Comparison of ENCODE assay signal across 29 cellular contexts in genomic region chr3:72690646-72691045, GRCh38.
DNase-seq lines count a peak whose midpoint lies in the region; ATAC-seq and TF ChIP-seq lines count a peak whose summit lies in the region.
"Had no signal": no experiment of that assay in that cellular context is flagged by ENCODE, and none has a peak within 500 bp of the region (broad histone marks: within the 10 kb centered on the region; RNA-seq: fewer than 3 reads in every experiment).

No MANE protein-coding gene starts in this region.

- peaks cover 1% of the 10 kb centered on the region for H3K9me3 Mint-ChIP-seq in glutamatergic neuron (ENCODE audit: unreplicated experiment)

- H3K9me3 ChIP-seq in HEK293 (ENCODE audit: control insufficient read depth, insufficient read depth, low read depth, low read length) (no peaks in the 10 kb centered on the region), WERI-Rb-1 (ENCODE audit: severe bottlenecking) (no peaks in the 10 kb centered on the region)
- H3K9me3 ChIP-seq: ascending aorta; BLaER1 treated with 17β-estradiol and CSF1 and Interleukin-3, amounts not matched to agents 10 nM and 100 nM; Caco-2; esophagus squamous epithelium; left lung; spleen had no signal

- H3K27me3 ChIP-seq in WERI-Rb-1 (ENCODE audit: insufficient read depth, low read depth, severe bottlenecking), result no peaks in the 10 kb centered on the region
- H3K27me3 ChIP-seq: ascending aorta; BLaER1 treated with 17β-estradiol and CSF1 and Interleukin-3, amounts not matched to agents 10 nM and 100 nM; esophagus squamous epithelium; left lung; spleen had no signal

- no peaks in the 10 kb centered on the region for H3K36me3 ChIP-seq in HEK293 (ENCODE audit: control insufficient read depth in 2 of 2, insufficient read depth in 1 of 2, low read length in 2 of 2)
- no peaks in the 10 kb centered on the region for H3K36me3 ChIP-seq in WERI-Rb-1
- H3K36me3 ChIP-seq: ascending aorta; BLaER1 treated with 17β-estradiol and CSF1 and Interleukin-3, amounts not matched to agents 10 nM and 100 nM; esophagus squamous epithelium; left lung; spleen had no signal

- H3K36me3 Mint-ChIP-seq in glutamatergic neuron (ENCODE audit: unreplicated experiment), result no peaks in the 10 kb centered on the region
- H3K36me3 Mint-ChIP-seq: activated naive CD8-positive, alpha-beta T cell; naive B cell had no signal

- H3K27ac ChIP-seq in HEK293 (ENCODE audit: extremely low read depth, low read depth, low read length) (no peak overlapping the region), WERI-Rb-1 (no peak overlapping the region)
- H3K27ac ChIP-seq: ascending aorta; BLaER1 treated with 17β-estradiol and CSF1 and Interleukin-3, amounts not matched to agents 10 nM and 100 nM; esophagus squamous epithelium; left lung; RWPE1; SK-N-MC; spleen had no signal

- peak overlapping the region; percentile 17 for H3K27ac Mint-ChIP-seq in glutamatergic neuron (ENCODE audit: unreplicated experiment)
- H3K27ac Mint-ChIP-seq: activated CD4-positive, alpha-beta T cell treated with anti-CD3 and anti-CD28 coated beads for 36 hours; activated naive CD8-positive, alpha-beta T cell; T-helper 17 cell had no signal

- no peak for ATAC-seq in GM21576 (IDR thresholded peaks at IDR 0.05; ENCODE audit: unreplicated experiment)
- ATAC-seq: activated CD4-positive, alpha-beta T cell treated with anti-CD3 and anti-CD28 coated beads for 36 hours; left lung; T-helper 17 cell had no signal

- CTCF ChIA-PET in HEK293 (lab: Yijun Ruan, JAX), result interaction anchor here (0.6 kb wide), 1 partner anchor 712 kb away, joined by 6 read pairs; no protein-coding TSS in a partner anchor

- H3K4me3 ChIP-seq in HEK293 (ENCODE audit: low read depth, low read length) (no peak overlapping the region), WERI-Rb-1 (ENCODE audit: low read depth, low read length) (no peak overlapping the region), skeletal muscle cell (ENCODE audit: low read depth, low read length) (no peak overlapping the region)
- H3K4me3 ChIP-seq: ascending aorta; BLaER1 treated with 17β-estradiol and CSF1 and Interleukin-3, amounts not matched to agents 10 nM and 100 nM; esophagus squamous epithelium; left lung; SK-N-MC; spleen had no signal

- peaks cover 9% of the 10 kb centered on the region for H3K4me1 Mint-ChIP-seq in glutamatergic neuron (ENCODE audit: low read depth, unreplicated experiment)
- H3K4me1 Mint-ChIP-seq: activated CD4-positive, alpha-beta T cell treated with anti-CD3 and anti-CD28 coated beads for 36 hours; T-helper 17 cell had no signal

- no peaks in the 10 kb centered on the region for H3K27me3 Mint-ChIP-seq in glutamatergic neuron (ENCODE audit: unreplicated experiment)
- H3K27me3 Mint-ChIP-seq: activated CD4-positive, alpha-beta T cell treated with anti-CD3 and anti-CD28 coated beads for 36 hours; activated naive CD8-positive, alpha-beta T cell; T-helper 17 cell had no signal

- no peak for TF ChIP-seq CTCF in HEK293 (tag by site-specific recombination; IDR thresholded peaks at IDR 0.05)
- no peak for TF ChIP-seq CTCF in WERI-Rb-1 (IDR thresholded peaks at IDR 0.05; ENCODE audit: low read depth, low read length)
- TF ChIP-seq CTCF in glutamatergic neuron (IDR thresholded peaks at IDR 0.05; ENCODE audit: partially characterized antibody, unreplicated experiment), result no peak

- no peaks in the 10 kb centered on the region for H3K4me1 ChIP-seq in HEK293 (ENCODE audit: control insufficient read depth, insufficient read depth, low read length)
- H3K4me1 ChIP-seq: ascending aorta, Caco-2, esophagus squamous epithelium, left lung, spleen had no signal

- DNase-seq in WERI-Rb-1 (peak; percentile 67), glutamatergic neuron (peak; percentile 26), skeletal muscle cell (ENCODE audit: low read depth) (peak; percentile 15), COLO829 (ENCODE audit: low spot score) (no peak), SW 1271 (lab: John Stamatoyannopoulos, UW) (no peak)
- DNase-seq: activated CD4-positive, alpha-beta T cell treated with anti-CD3 and anti-CD28 coated beads for 36 hours; activated effector memory CD4-positive, alpha-beta T cell treated with Interleukin-2 at 50 U/mL for 16 hours; Caco-2; central memory CD4-positive, alpha-beta T cell; dermis blood vessel endothelial cell; DND-41; esophagus squamous epithelium; GOT3; hypothalamus; left lung; naive B cell; NCI-H187; NCI-H774; spleen; stimulated activated CD4-positive, alpha-beta T cell treated with anti-CD3 and anti-CD28 coated beads, Interleukin-2, amount 100 ng/mL, for 48 hours; T-helper 17 cell; trophoblast cell had no signal

- POLR2A ChIA-PET in HEK293 (lab: Yijun Ruan, JAX), result no interaction called here

- H3K4me3 Mint-ChIP-seq in glutamatergic neuron (ENCODE audit: unreplicated experiment), result no peak overlapping the region
- H3K4me3 Mint-ChIP-seq: activated CD4-positive, alpha-beta T cell treated with anti-CD3 and anti-CD28 coated beads for 36 hours; activated naive CD8-positive, alpha-beta T cell; naive B cell; T-helper 17 cell had no signal

TF ChIP-seq in HEK293, 187 proteins besides CTCF, POLR2A, EP300 and RAD21:
- TF ChIP-seq SP2 (tag by site-specific recombination; IDR thresholded peaks at IDR 0.05) (no peak), ZNF792 (tag by site-specific recombination; IDR thresholded peaks at IDR 0.05) (no peak), ZBTB44 (tag by site-specific recombination; IDR thresholded peaks at IDR 0.05) (peak; percentile 74), ZIC2 (tag by site-specific recombination; IDR thresholded peaks at IDR 0.05) (0 out of 2 replicates have a peak, but pooled peaks have one; percentile 10)
TF ChIP-seq in HEK293: peak in this region for 2.

Comparison
In these comparisons a context has a peak if more than half of its experiments do, and no peak if none do; other contexts are left out.
1. DNase-seq: peak in WERI-Rb-1 (single experiment), glutamatergic neuron (single experiment) and skeletal muscle cell (single experiment); none in COLO829 (single experiment) and SW 1271 (0 of 2).